Comparison of ENCODE assay signal across 35 cellular contexts in the genomic region with DNA sequence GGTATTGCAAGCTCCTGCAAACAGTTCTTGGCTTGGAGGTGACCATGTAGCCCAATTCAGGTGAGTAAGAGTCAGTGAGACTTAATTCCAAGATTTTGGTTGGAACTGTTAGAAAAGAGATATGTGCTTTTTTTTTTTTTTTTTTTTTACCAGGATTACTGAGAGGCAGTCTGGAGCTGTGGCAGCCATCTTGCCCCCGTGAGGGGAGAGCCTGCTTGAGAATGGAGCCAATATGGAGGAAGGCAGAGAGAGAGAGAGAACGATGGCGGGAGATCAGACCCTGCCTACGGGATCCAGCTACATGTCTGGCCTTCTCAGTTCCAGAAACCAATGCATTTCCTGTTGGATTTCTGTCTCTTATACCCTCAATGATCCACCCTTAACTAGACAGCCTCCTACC.
"Had no signal": no experiment of that assay in that cellular context is flagged by ENCODE, and none has a peak within 500 bp of the region (broad histone marks: within the 10 kb centered on the region; RNA-seq: fewer than 3 reads in every experiment).

No MANE protein-coding gene starts in this region.

- H3K4me3 ChIP-seq: adrenal gland, cardiac muscle cell had no signal

- H3K27ac ChIP-seq: adrenal gland, cardiac muscle cell, VCaP had no signal

- H3K27ac Mint-ChIP-seq: activated B cell treated with CpG ODN at 0.5 μM for 24 hours; activated CD4-positive, alpha-beta memory T cell treated with anti-CD3 and anti-CD28 coated beads for 36 hours; activated CD8-positive, alpha-beta T cell treated with anti-CD3 and anti-CD28 coated beads for 36 hours; activated naive CD4-positive, alpha-beta T cell treated with anti-CD3 and anti-CD28 coated beads for 36 hours; activated naive CD4-positive, alpha-beta T cell treated with anti-CD3 and anti-CD28 coated beads, Interleukin-2, amount 50 U/mL, for 72 hours; activated naive CD8-positive, alpha-beta T cell treated with anti-CD3 and anti-CD28 coated beads for 36 hours; activated T-cell treated with anti-CD3 and anti-CD28 coated beads, Interleukin-2, amount 50 U/mL, for 72 hours; activated T-helper 1 cell treated with anti-CD3 and anti-CD28 coated beads, Interleukin-12 subunit alpha, Interleukin-12 subunit beta, Interleukin-2, Interleukin-4 antibody, amounts not matched to agents 30 ng/mL and 10 ng/mL and 1 ng/mL, durations not matched to agents 14 hours and 24 hours and 36 hours; activated T-helper 17 cell treated with anti-CD3 and anti-CD28 coated beads, Interleukin-2, amount 50 U/mL, for 72 hours; brain; T-helper 1 cell treated with Interleukin-12 subunit alpha and Interleukin-12 subunit beta and Interleukin-4 antibody, amounts not matched to agents 30 μg/mL and 1 μg/mL, for 36 hours; T-helper 2 cell treated with Interferon-gamma antibody and Interleukin-4, amounts not matched to agents 5 μg/mL and 100 μg/mL, for 36 hours had no signal

- H3K9me3 ChIP-seq: adrenal gland had no signal

- H3K4me1 Mint-ChIP-seq: activated CD4-positive, alpha-beta T cell treated with anti-CD3 and anti-CD28 coated beads, Interleukin-2, amount 10 ng/mL, durations not matched to agents 24 days and 14 days; activated naive CD8-positive, alpha-beta T cell treated with anti-CD3 and anti-CD28 coated beads for 36 hours; activated T-helper 17 cell treated with anti-CD3 and anti-CD28 coated beads, Interleukin-2, amount 50 U/mL, for 72 hours; brain; central memory CD8-positive, alpha-beta T cell had no signal

- H3K36me3 Mint-ChIP-seq: activated CD4-positive, alpha-beta memory T cell treated with anti-CD3 and anti-CD28 coated beads for 36 hours; activated naive CD4-positive, alpha-beta T cell treated with anti-CD3 and anti-CD28 coated beads, Interleukin-2, amount 50 U/mL, for 72 hours; activated naive CD8-positive, alpha-beta T cell treated with anti-CD3 and anti-CD28 coated beads for 36 hours; brain had no signal

- H3K4me3 Mint-ChIP-seq: activated B cell treated with CpG ODN at 0.5 μM for 24 hours; activated CD4-positive, alpha-beta memory T cell treated with anti-CD3 and anti-CD28 coated beads for 36 hours; activated CD4-positive, alpha-beta T cell treated with anti-CD3 and anti-CD28 coated beads, Interleukin-2, amount 10 ng/mL, durations not matched to agents 24 days and 14 days; activated CD8-positive, alpha-beta T cell treated with anti-CD3 and anti-CD28 coated beads for 36 hours; activated naive CD4-positive, alpha-beta T cell treated with anti-CD3 and anti-CD28 coated beads for 36 hours; activated naive CD8-positive, alpha-beta T cell treated with anti-CD3 and anti-CD28 coated beads for 36 hours; activated T-cell treated with anti-CD3 and anti-CD28 coated beads, Interleukin-2, amount 50 U/mL, for 4 hours; activated T-cell treated with anti-CD3 and anti-CD28 coated beads, Interleukin-2, amount 50 U/mL, for 72 hours; activated T-helper 1 cell treated with anti-CD3 and anti-CD28 coated beads, Interleukin-12 subunit alpha, Interleukin-12 subunit beta, Interleukin-2, Interleukin-4 antibody, amounts not matched to agents 30 ng/mL and 10 ng/mL and 1 ng/mL, durations not matched to agents 14 hours and 24 hours and 36 hours; activated T-helper 17 cell treated with anti-CD3 and anti-CD28 coated beads, Interleukin-2, amount 50 U/mL, for 72 hours; brain; central memory CD8-positive, alpha-beta T cell; T-helper 1 cell treated with Interleukin-12 subunit alpha and Interleukin-12 subunit beta and Interleukin-4 antibody, amounts not matched to agents 30 μg/mL and 1 μg/mL, for 36 hours; T-helper 2 cell treated with Interferon-gamma antibody and Interleukin-4, amounts not matched to agents 5 μg/mL and 100 μg/mL, for 36 hours had no signal

- H3K4me1 ChIP-seq: adrenal gland had no signal

- H3K27me3 ChIP-seq: adrenal gland had no signal

- ATAC-seq: activated CD8-positive, alpha-beta T cell treated with anti-CD3 and anti-CD28 coated beads for 36 hours; activated naive CD4-positive, alpha-beta T cell treated with anti-CD3 and anti-CD28 coated beads, Interleukin-2, amount 50 U/mL, for 72 hours; activated T-cell treated with anti-CD3 and anti-CD28 coated beads, Interleukin-2, amount 50 U/mL, for 4 hours; activated T-cell treated with anti-CD3 and anti-CD28 coated beads, Interleukin-2, amount 50 U/mL, for 72 hours; activated T-helper 17 cell treated with anti-CD3 and anti-CD28 coated beads, Interleukin-2, amount 50 U/mL, for 72 hours had no signal

- H3K9me3 Mint-ChIP-seq: activated B cell treated with CpG ODN at 0.5 μM for 24 hours; activated CD4-positive, alpha-beta memory T cell treated with anti-CD3 and anti-CD28 coated beads for 36 hours; activated CD4-positive, alpha-beta T cell treated with anti-CD3 and anti-CD28 coated beads, Interleukin-2, amount 10 ng/mL, durations not matched to agents 24 days and 14 days; activated CD8-positive, alpha-beta T cell treated with anti-CD3 and anti-CD28 coated beads for 36 hours; activated naive CD4-positive, alpha-beta T cell treated with anti-CD3 and anti-CD28 coated beads for 36 hours; activated naive CD4-positive, alpha-beta T cell treated with anti-CD3 and anti-CD28 coated beads, Interleukin-2, amount 50 U/mL, for 72 hours; activated naive CD8-positive, alpha-beta T cell treated with anti-CD3 and anti-CD28 coated beads for 36 hours; activated T-cell treated with anti-CD3 and anti-CD28 coated beads, Interleukin-2, amount 50 U/mL, for 4 hours; activated T-cell treated with anti-CD3 and anti-CD28 coated beads, Interleukin-2, amount 50 U/mL, for 72 hours; activated T-helper 1 cell treated with anti-CD3 and anti-CD28 coated beads, Interleukin-12 subunit alpha, Interleukin-12 subunit beta, Interleukin-2, Interleukin-4 antibody, amounts not matched to agents 30 ng/mL and 10 ng/mL and 1 ng/mL, durations not matched to agents 14 hours and 24 hours and 36 hours; activated T-helper 17 cell treated with anti-CD3 and anti-CD28 coated beads, Interleukin-2, amount 50 U/mL, for 72 hours; central memory CD8-positive, alpha-beta T cell; T-helper 1 cell treated with Interleukin-12 subunit alpha and Interleukin-12 subunit beta and Interleukin-4 antibody, amounts not matched to agents 30 μg/mL and 1 μg/mL, for 36 hours; T-helper 2 cell treated with Interferon-gamma antibody and Interleukin-4, amounts not matched to agents 5 μg/mL and 100 μg/mL, for 36 hours had no signal

- DNase-seq: activated B cell treated with CpG ODN at 0.5 μM for 24 hours; activated CD4-positive, alpha-beta memory T cell treated with anti-CD3 and anti-CD28 coated beads for 36 hours; activated CD4-positive, alpha-beta T cell treated with anti-CD3 and anti-CD28 coated beads for 4 hours; activated CD4-positive, alpha-beta T cell treated with anti-CD3 and anti-CD28 coated beads, Interleukin-2, amount 10 ng/mL, durations not matched to agents 24 days and 14 days; activated CD4-positive, CD25-positive, alpha-beta regulatory T cell treated with anti-CD3 and anti-CD28 coated beads, Interleukin-2, amount 50 U/mL, for 72 hours; activated CD8-positive, alpha-beta memory T cell treated with anti-CD3 and anti-CD28 coated beads, Interleukin-2, amount 50 U/mL, for 4 hours; activated CD8-positive, alpha-beta T cell treated with anti-CD3 and anti-CD28 coated beads for 36 hours; activated effector memory CD4-positive, alpha-beta T cell treated with anti-CD3 and anti-CD28 coated beads, Interleukin-2, amount 50 U/mL, for 16 hours; activated gamma-delta T cell treated with Interleukin-2 at 50 U/mL for 16 hours; activated naive CD4-positive, alpha-beta T cell; activated naive CD4-positive, alpha-beta T cell treated with anti-CD3 and anti-CD28 coated beads for 36 hours; activated naive CD4-positive, alpha-beta T cell treated with anti-CD3 and anti-CD28 coated beads, Interleukin-2, amount 50 U/mL, for 16 hours; activated naive CD8-positive, alpha-beta T cell treated with anti-CD3 and anti-CD28 coated beads for 36 hours; activated T-cell treated with anti-CD3 and anti-CD28 coated beads for 4 hours; activated T-cell treated with anti-CD3 and anti-CD28 coated beads, Interleukin-2, amount 50 U/mL, for 1 hour; activated T-cell treated with anti-CD3 and anti-CD28 coated beads, Interleukin-2, amount 50 U/mL, for 4 hours; activated T-cell treated with anti-CD3 and anti-CD28 coated beads, Interleukin-2, amount 50 U/mL, for 72 hours; adrenal gland; amniotic stem cell; caudate nucleus; cerebellar nuclear complex; T-helper 1 cell; T-helper 2 cell; T-helper 9 cell had no signal

- H3K36me3 ChIP-seq: adrenal gland, cardiac muscle cell had no signal

- FAIRE-seq: bronchial epithelial cell, TTC549 had no signal
